ENCODE assay signal across 8 cellular contexts in genomic region chr16:30570621-30571443, GRCh38. TPM values are rescaled to one million over a fixed set of nuclear protein-coding genes. Genes with fewer than 3 reads are reported as not detected.
DNase-seq lines count a peak whose midpoint lies in the region; ATAC-seq and TF ChIP-seq lines count a peak whose summit lies in the region.

No MANE protein-coding gene starts in this region.

- peaks cover 27 to 59% (median 36%) of the 10 kb centered on the region in 3 donors for H3K4me1 ChIP-seq in esophagus squamous epithelium

- ATAC-seq in naive B cell (ENCODE audit: low read depth in 2 of 2), result no peak

- H3K36me3 Mint-ChIP-seq in activated CD4-positive, alpha-beta T cell treated with anti-CD3 and anti-CD28 coated beads, Interleukin-2, amount 10 ng/mL, durations not matched to agents 7 days and 5 days (ENCODE audit: low read depth), result peaks cover 8% of the 10 kb centered on the region
- no peaks in the 10 kb centered on the region for H3K36me3 Mint-ChIP-seq in naive B cell

- H3K36me3 ChIP-seq in esophagus squamous epithelium, result peaks cover 0 to 6% (median 0%) of the 10 kb centered on the region in 3 donors

- no peaks in the 10 kb centered on the region for H3K9me3 Mint-ChIP-seq in activated CD4-positive, alpha-beta T cell treated with anti-CD3 and anti-CD28 coated beads, Interleukin-2, amount 10 ng/mL, durations not matched to agents 7 days and 5 days
- H3K9me3 Mint-ChIP-seq in naive B cell, result no peaks in the 10 kb centered on the region

- H3K4me3 Mint-ChIP-seq in activated CD4-positive, alpha-beta T cell treated with anti-CD3 and anti-CD28 coated beads, Interleukin-2, amount 10 ng/mL, durations not matched to agents 7 days and 5 days, result peak overlapping the region; percentile 86
- peak overlapping the region; percentile 80 to 96 (median 90) for H3K4me3 Mint-ChIP-seq in naive B cell

- no peak for TF ChIP-seq CTCF in esophagus squamous epithelium (IDR thresholded peaks at IDR 0.05)

- CTCF ChIA-PET in activated CD4-positive, alpha-beta T cell treated with anti-CD3 and anti-CD28 coated beads, Interleukin-2, amount 10 ng/mL, durations not matched to agents 7 days and 5 days (lab: Charles Lee), result interaction anchor here (1.2 to 2.6 kb wide), 7 partner anchors 13 to 161 kb away, joined by 3 to 16 read pairs (median 7); partner anchors contain the start of genes DCTPP1, ZNF747, ZNF764 and ZNF785

- no peaks in the 10 kb centered on the region for H3K27me3 Mint-ChIP-seq in activated CD4-positive, alpha-beta T cell treated with anti-CD3 and anti-CD28 coated beads, Interleukin-2, amount 10 ng/mL, durations not matched to agents 7 days and 5 days
- H3K27me3 Mint-ChIP-seq in naive B cell, result no peaks in the 10 kb centered on the region

- H3K27me3 ChIP-seq in esophagus squamous epithelium, result no peaks in the 10 kb centered on the region

- intact Hi-C loops in esophagus squamous epithelium (cut with DNase I), result no loop called here

- 15 to 34% methylated on average over 5 to 10 of the region's 22 CpGs for WGBS in esophagus squamous epithelium, 2 donors

- peak overlapping the region; percentile 91 to 99 (median 96) for H3K27ac ChIP-seq in esophagus squamous epithelium

- POLR2A ChIA-PET in activated CD4-positive, alpha-beta T cell treated with anti-CD3 and anti-CD28 coated beads, Interleukin-2, amount 10 ng/mL, durations not matched to agents 7 days and 5 days (lab: Charles Lee), result no interaction called here

- no peak for DNase-seq in activated CD4-positive, alpha-beta T cell treated with anti-CD3 and anti-CD28 coated beads, Interleukin-2, amount 10 ng/mL, durations not matched to agents 7 days and 5 days
- DNase-seq in activated CD4-positive, alpha-beta T cell treated with anti-CD3 and anti-CD28 coated beads, Interleukin-2, amount 50 U/mL, for 4 hours, result no peak
- DNase-seq in SK-N-DZ (ENCODE audit: low spot score), result peak; percentile 43
- DNase-seq in esophagus squamous epithelium (lab: John Stamatoyannopoulos, UW), result no peak
- DNase-seq in naive B cell, result no peak
- no peak for DNase-seq in RPMI8226
- DNase-seq in OCI-M1 (lab: John Stamatoyannopoulos, UW), result no peak
- DNase-seq in NCI-H1436 (lab: John Stamatoyannopoulos, UW), result no peak

- H3K4me3 ChIP-seq in esophagus squamous epithelium, result peak overlapping the region; percentile 60 to 87 (median 73)

- H3K4me1 Mint-ChIP-seq in activated CD4-positive, alpha-beta T cell treated with anti-CD3 and anti-CD28 coated beads, Interleukin-2, amount 10 ng/mL, durations not matched to agents 7 days and 5 days, result peaks cover 57% of the 10 kb centered on the region
- H3K4me1 Mint-ChIP-seq in naive B cell, result peaks cover 25 to 42% (median 36%) of the 10 kb centered on the region in 3 donors

- H3K9me3 ChIP-seq in esophagus squamous epithelium, result no peaks in the 10 kb centered on the region

- H3K27ac Mint-ChIP-seq in activated CD4-positive, alpha-beta T cell treated with anti-CD3 and anti-CD28 coated beads, Interleukin-2, amount 10 ng/mL, durations not matched to agents 7 days and 5 days, result peak overlapping the region; percentile 92
- H3K27ac Mint-ChIP-seq in naive B cell, result peak overlapping the region; percentile 61 to 98 (median 92)

- TF ChIP-seq POLR2A in esophagus squamous epithelium (IDR thresholded peaks at IDR 0.05), result no peak

RNA-seq across cellular contexts. Expression of gene ZNF688, which starts 0.7 kb away (rescaled TPM):
- 10 to 100 TPM; 13.3 to 13.8 TPM for total RNA-seq in activated CD4-positive, alpha-beta T cell treated with anti-CD3 and anti-CD28 coated beads, Interleukin-2, amount 10 ng/mL, durations not matched to agents 7 days and 5 days
- polyA plus RNA-seq in SK-N-DZ (2014; cell fraction: cytosol; rRNA removed), result 13.2 and 13.5 TPM in 2 replicates
- polyA plus RNA-seq in SK-N-DZ (2014; cell fraction: nucleus; rRNA removed), result 18.9 and 19.3 TPM in 2 replicates
- total RNA-seq in esophagus squamous epithelium, result 10 to 100 TPM in 2 of 4 donors, 1 to 10 TPM in 2; 5.4 to 15.3 (median 10.2) TPM
- 10 to 100 TPM; 28.0 to 41.5 (median 36.1) TPM for polyA plus RNA-seq in naive B cell (ENCODE audit: low read depth in 6 of 6)

RNA-seq across cellular contexts. Expression of gene ZNF764, which starts 12.7 kb away (rescaled TPM):
- total RNA-seq in activated CD4-positive, alpha-beta T cell treated with anti-CD3 and anti-CD28 coated beads, Interleukin-2, amount 10 ng/mL, durations not matched to agents 7 days and 5 days, result 10 to 100 TPM; 17.5 to 18.2 TPM
- polyA plus RNA-seq in SK-N-DZ (2014; cell fraction: cytosol; rRNA removed), result 18.1 and 19.4 TPM in 2 replicates
- polyA plus RNA-seq in SK-N-DZ (2014; cell fraction: nucleus; rRNA removed), result 13.6 and 21.7 TPM in 2 replicates
- 1 to 10 TPM; 4.7 to 8.3 (median 7.2) TPM for total RNA-seq in esophagus squamous epithelium
- polyA plus RNA-seq in naive B cell (ENCODE audit: low read depth in 6 of 6), result 1 to 10 TPM in 5 of 6 donors, not detected in 1; 2.3 to 6.8 (median 4.7) TPM

RNA-seq across cellular contexts. Expression of gene ZNF785, which starts 14.7 kb away (rescaled TPM):
- 10 to 100 TPM; 17.0 to 18.3 TPM for total RNA-seq in activated CD4-positive, alpha-beta T cell treated with anti-CD3 and anti-CD28 coated beads, Interleukin-2, amount 10 ng/mL, durations not matched to agents 7 days and 5 days
- polyA plus RNA-seq in SK-N-DZ (2014; cell fraction: cytosol; rRNA removed), result 8.6 and 15.4 TPM in 2 replicates
- 12.8 and 18.5 TPM in 2 replicates for polyA plus RNA-seq in SK-N-DZ (2014; cell fraction: nucleus; rRNA removed)
- 10 to 100 TPM in 1 of 4 donors, 1 to 10 TPM in 3; 2.7 to 10.9 (median 5.6) TPM for total RNA-seq in esophagus squamous epithelium
- polyA plus RNA-seq in naive B cell (ENCODE audit: low read depth in 6 of 6), result 1 to 10 TPM; 1.4 to 4.4 (median 2.9) TPM

RNA-seq across cellular contexts. Expression of gene ZNF747, which starts 36.2 kb away (rescaled TPM):
- 10 to 100 TPM; 10.4 to 11.8 TPM for total RNA-seq in activated CD4-positive, alpha-beta T cell treated with anti-CD3 and anti-CD28 coated beads, Interleukin-2, amount 10 ng/mL, durations not matched to agents 7 days and 5 days
- polyA plus RNA-seq in SK-N-DZ (2014; cell fraction: cytosol; rRNA removed), result 16.9 and 17.1 TPM in 2 replicates
- polyA plus RNA-seq in SK-N-DZ (2014; cell fraction: nucleus; rRNA removed), result 8.8 and 9.3 TPM in 2 replicates
- 10 to 100 TPM in 1 of 4 donors, 1 to 10 TPM in 3; 7.2 to 12.4 (median 8.3) TPM for total RNA-seq in esophagus squamous epithelium
- 10 to 100 TPM; 12.0 to 18.3 (median 15.1) TPM for polyA plus RNA-seq in naive B cell (ENCODE audit: low read depth in 6 of 6)

RNA-seq across cellular contexts. Expression of gene ZNF689, which starts 39.4 kb away (rescaled TPM):
- 10 to 100 TPM; 12.8 to 13.8 TPM for total RNA-seq in activated CD4-positive, alpha-beta T cell treated with anti-CD3 and anti-CD28 coated beads, Interleukin-2, amount 10 ng/mL, durations not matched to agents 7 days and 5 days
- 17.3 and 17.5 TPM in 2 replicates for polyA plus RNA-seq in SK-N-DZ (2014; cell fraction: cytosol; rRNA removed)
- 13.5 and 17.8 TPM in 2 replicates for polyA plus RNA-seq in SK-N-DZ (2014; cell fraction: nucleus; rRNA removed)
- total RNA-seq in esophagus squamous epithelium, result 1 to 10 TPM; 2.0 to 6.7 (median 3.8) TPM
- polyA plus RNA-seq in naive B cell (ENCODE audit: low read depth in 6 of 6), result 10 to 100 TPM in 4 of 6 donors, 1 to 10 TPM in 2; 6.1 to 12.8 (median 10.5) TPM
